ENCODE assay signal across 20 cellular contexts in genomic region chr3:56595956-56596355, GRCh38. TPM values are rescaled to one million over a fixed set of nuclear protein-coding genes. Genes with fewer than 3 reads are reported as not detected.
DNase-seq lines count a peak whose midpoint lies in the region; ATAC-seq and TF ChIP-seq lines count a peak whose summit lies in the region.
"Had no signal": no experiment of that assay in that cellular context is flagged by ENCODE, and none has a peak within 500 bp of the region (broad histone marks: within the 10 kb centered on the region; RNA-seq: fewer than 3 reads in every experiment).

No MANE protein-coding gene starts in this region.

- H3K4me1 ChIP-seq in esophagus muscularis mucosa, result no peaks in the 10 kb centered on the region
- H3K4me1 ChIP-seq: Peyer's patch had no signal

- H3K4me3 Mint-ChIP-seq in T-helper 1 cell treated with Interleukin-12 subunit alpha and Interleukin-12 subunit beta and Interleukin-4 antibody, amounts not matched to agents 30 μg/mL and 1 μg/mL, for 36 hours, result no peak overlapping the region
- no peak overlapping the region for H3K4me3 Mint-ChIP-seq in activated naive CD4-positive, alpha-beta T cell treated with anti-CD3 and anti-CD28 coated beads, Interleukin-2, amount 50 U/mL, for 24 hours
- peak overlapping the region; percentile 30 for H3K4me3 Mint-ChIP-seq in activated T-helper 17 cell treated with anti-CD3 and anti-CD28 coated beads, Interleukin-2, amount 50 U/mL, for 72 hours
- no peak overlapping the region for H3K4me3 Mint-ChIP-seq in progenitor cell of endocrine pancreas (ENCODE audit: low read depth)
- H3K4me3 Mint-ChIP-seq: HFFc6 had no signal

- peak overlapping the region; percentile 11 for H3K27ac Mint-ChIP-seq in T-helper 1 cell treated with Interleukin-12 subunit alpha and Interleukin-12 subunit beta and Interleukin-4 antibody, amounts not matched to agents 30 μg/mL and 1 μg/mL, for 36 hours
- peak overlapping the region; percentile 74 for H3K27ac Mint-ChIP-seq in activated naive CD4-positive, alpha-beta T cell treated with anti-CD3 and anti-CD28 coated beads, Interleukin-2, amount 50 U/mL, for 24 hours
- H3K27ac Mint-ChIP-seq in activated naive CD4-positive, alpha-beta T cell treated with anti-CD3 and anti-CD28 coated beads, Interleukin-2, amount 50 U/mL, for 72 hours, result no peak overlapping the region
- peak overlapping the region; percentile 4 for H3K27ac Mint-ChIP-seq in activated T-helper 17 cell treated with anti-CD3 and anti-CD28 coated beads, Interleukin-2, amount 50 U/mL, for 72 hours
- peak overlapping the region; percentile 11 for H3K27ac Mint-ChIP-seq in progenitor cell of endocrine pancreas
- H3K27ac Mint-ChIP-seq: HFFc6 had no signal

- no peak for TF ChIP-seq EP300 in esophagus muscularis mucosa (IDR thresholded peaks at IDR 0.05)

- TF ChIP-seq CTCF in progenitor cell of endocrine pancreas (IDR thresholded peaks at IDR 0.05; ENCODE audit: unreplicated experiment), result no peak
- TF ChIP-seq CTCF in esophagus muscularis mucosa (IDR thresholded peaks at IDR 0.05), result no peak

- ATAC-seq in activated naive CD4-positive, alpha-beta T cell treated with anti-CD3 and anti-CD28 coated beads, Interleukin-2, amount 50 U/mL, for 72 hours, result no peak
- no peak for ATAC-seq in activated T-helper 17 cell treated with anti-CD3 and anti-CD28 coated beads, Interleukin-2, amount 50 U/mL, for 72 hours (replicated peaks)

- H3K4me3 ChIP-seq in esophagus muscularis mucosa, result no peak overlapping the region
- H3K4me3 ChIP-seq: Peyer's patch had no signal

- intact Hi-C loops in esophagus muscularis mucosa (cut with DNase I), result no loop called here

- H3K36me3 ChIP-seq in esophagus muscularis mucosa, result peaks cover 7 to 59% (median 27%) of the 10 kb centered on the region in 4 donors

- H3K27me3 Mint-ChIP-seq in T-helper 1 cell treated with Interleukin-12 subunit alpha and Interleukin-12 subunit beta and Interleukin-4 antibody, amounts not matched to agents 30 μg/mL and 1 μg/mL, for 36 hours (ENCODE audit: low read depth), result no peaks in the 10 kb centered on the region
- no peaks in the 10 kb centered on the region for H3K27me3 Mint-ChIP-seq in activated naive CD4-positive, alpha-beta T cell treated with anti-CD3 and anti-CD28 coated beads, Interleukin-2, amount 50 U/mL, for 24 hours
- no peaks in the 10 kb centered on the region for H3K27me3 Mint-ChIP-seq in activated T-helper 17 cell treated with anti-CD3 and anti-CD28 coated beads, Interleukin-2, amount 50 U/mL, for 72 hours
- no peaks in the 10 kb centered on the region for H3K27me3 Mint-ChIP-seq in progenitor cell of endocrine pancreas

- TF ChIP-seq POLR2A in esophagus muscularis mucosa (IDR thresholded peaks at IDR 0.05; ENCODE audit: low read depth), result no peak

- H3K36me3 Mint-ChIP-seq in T-helper 1 cell treated with Interleukin-12 subunit alpha and Interleukin-12 subunit beta and Interleukin-4 antibody, amounts not matched to agents 30 μg/mL and 1 μg/mL, for 36 hours (ENCODE audit: low read depth), result peaks cover 56% of the 10 kb centered on the region
- H3K36me3 Mint-ChIP-seq in activated naive CD4-positive, alpha-beta T cell treated with anti-CD3 and anti-CD28 coated beads, Interleukin-2, amount 50 U/mL, for 24 hours, result peaks cover 42% of the 10 kb centered on the region
- H3K36me3 Mint-ChIP-seq in activated naive CD4-positive, alpha-beta T cell treated with anti-CD3 and anti-CD28 coated beads, Interleukin-2, amount 50 U/mL, for 72 hours, result peaks cover 42 to 64% of the 10 kb centered on the region in 2 donors
- H3K36me3 Mint-ChIP-seq in activated T-helper 17 cell treated with anti-CD3 and anti-CD28 coated beads, Interleukin-2, amount 50 U/mL, for 72 hours (ENCODE audit: low read depth), result peaks cover 76% of the 10 kb centered on the region
- peaks cover 61% of the 10 kb centered on the region for H3K36me3 Mint-ChIP-seq in progenitor cell of endocrine pancreas (ENCODE audit: insufficient read depth)

- H3K27ac ChIP-seq in esophagus muscularis mucosa (replicated peaks in 1 of 4), result no peak overlapping the region
- H3K27ac ChIP-seq: 22Rv1, C4-2B, KMS-11, Peyer's patch had no signal

- DNase-seq in T-helper 1 cell (no peak), progenitor cell of endocrine pancreas (ENCODE audit: low spot score, unreplicated experiment) (no peak), esophagus muscularis mucosa (ENCODE audit: extremely low spot score) (no peak)
- DNase-seq in activated naive CD4-positive, alpha-beta T cell treated with anti-CD3 and anti-CD28 coated beads, Interleukin-2, amount 50 U/mL, for 72 hours (ENCODE audit: low spot score in 2 of 2), result no peak
- no peak for DNase-seq in stimulated activated CD4-positive, alpha-beta T cell treated with anti-CD3 and anti-CD28 coated beads, Interleukin-2, amount 100 ng/mL, for 48 hours
- DNase-seq: AML-193, GF-D8, H7, HFFc6, NCI-H1417 treated with DMSO at 0.1 percent for 48 hours, NCI-H187 treated with DMSO at 0.1 percent for 48 hours, NCI-H226, NCI-H69, Peyer's patch had no signal

- WGBS in esophagus muscularis mucosa, result 98% methylated on average over 5 of the region's 5 CpGs

- peaks cover 20% of the 10 kb centered on the region for H3K4me1 Mint-ChIP-seq in T-helper 1 cell treated with Interleukin-12 subunit alpha and Interleukin-12 subunit beta and Interleukin-4 antibody, amounts not matched to agents 30 μg/mL and 1 μg/mL, for 36 hours (ENCODE audit: low read depth)
- H3K4me1 Mint-ChIP-seq in activated naive CD4-positive, alpha-beta T cell treated with anti-CD3 and anti-CD28 coated beads, Interleukin-2, amount 50 U/mL, for 24 hours, result peaks cover 84% of the 10 kb centered on the region
- peaks cover 47% of the 10 kb centered on the region for H3K4me1 Mint-ChIP-seq in activated T-helper 17 cell treated with anti-CD3 and anti-CD28 coated beads, Interleukin-2, amount 50 U/mL, for 72 hours
- peaks cover under 1% of the 10 kb centered on the region for H3K4me1 Mint-ChIP-seq in progenitor cell of endocrine pancreas (ENCODE audit: low read depth)

- H3K27me3 ChIP-seq in esophagus muscularis mucosa, result no peaks in the 10 kb centered on the region
- H3K27me3 ChIP-seq: Peyer's patch had no signal

- peaks cover 15% of the 10 kb centered on the region for H3K9me3 Mint-ChIP-seq in T-helper 1 cell treated with Interleukin-12 subunit alpha and Interleukin-12 subunit beta and Interleukin-4 antibody, amounts not matched to agents 30 μg/mL and 1 μg/mL, for 36 hours
- H3K9me3 Mint-ChIP-seq in activated naive CD4-positive, alpha-beta T cell treated with anti-CD3 and anti-CD28 coated beads, Interleukin-2, amount 50 U/mL, for 24 hours, result no peaks in the 10 kb centered on the region
- peaks cover 5 to 7% of the 10 kb centered on the region in 2 donors for H3K9me3 Mint-ChIP-seq in activated naive CD4-positive, alpha-beta T cell treated with anti-CD3 and anti-CD28 coated beads, Interleukin-2, amount 50 U/mL, for 72 hours
- peaks cover 7% of the 10 kb centered on the region for H3K9me3 Mint-ChIP-seq in activated T-helper 17 cell treated with anti-CD3 and anti-CD28 coated beads, Interleukin-2, amount 50 U/mL, for 72 hours
- peaks cover 22% of the 10 kb centered on the region for H3K9me3 Mint-ChIP-seq in progenitor cell of endocrine pancreas (ENCODE audit: low read depth)
- H3K9me3 Mint-ChIP-seq: HFFc6 had no signal

- H3K9me3 ChIP-seq in esophagus muscularis mucosa, result no peaks in the 10 kb centered on the region
- H3K9me3 ChIP-seq: Peyer's patch had no signal

RNA-seq across cellular contexts. Expression of gene CCDC66, which starts 39.0 kb away (rescaled TPM):
- total RNA-seq in activated naive CD4-positive, alpha-beta T cell treated with anti-CD3 and anti-CD28 coated beads, Interleukin-2, amount 50 U/mL, for 72 hours, result 10 to 100 TPM; 26.5 to 53.8 TPM
- 10 to 100 TPM; 26.3 to 27.0 TPM for total RNA-seq in activated T-helper 17 cell treated with anti-CD3 and anti-CD28 coated beads, Interleukin-2, amount 50 U/mL, for 72 hours
- 46.4 and 52.7 TPM in 2 replicates for total RNA-seq in progenitor cell of endocrine pancreas
- 10 to 100 TPM; 15.3 to 37.8 (median 18.9) TPM for total RNA-seq in esophagus muscularis mucosa

Comparison
In these comparisons a context has a peak if more than half of its experiments do, and no peak if none do; other contexts are left out.
1. H3K27ac Mint-ChIP-seq: peak in T-helper 1 cell treated with Interleukin-12 subunit alpha and Interleukin-12 subunit beta and Interleukin-4 antibody, amounts not matched to agents 30 μg/mL and 1 μg/mL, for 36 hours (single experiment), activated naive CD4-positive, alpha-beta T cell treated with anti-CD3 and anti-CD28 coated beads, Interleukin-2, amount 50 U/mL, for 24 hours (single experiment), activated T-helper 17 cell treated with anti-CD3 and anti-CD28 coated beads, Interleukin-2, amount 50 U/mL, for 72 hours (single experiment) and progenitor cell of endocrine pancreas (single experiment); none in activated naive CD4-positive, alpha-beta T cell treated with anti-CD3 and anti-CD28 coated beads, Interleukin-2, amount 50 U/mL, for 72 hours (0 of 2).